In the genomic region with DNA sequence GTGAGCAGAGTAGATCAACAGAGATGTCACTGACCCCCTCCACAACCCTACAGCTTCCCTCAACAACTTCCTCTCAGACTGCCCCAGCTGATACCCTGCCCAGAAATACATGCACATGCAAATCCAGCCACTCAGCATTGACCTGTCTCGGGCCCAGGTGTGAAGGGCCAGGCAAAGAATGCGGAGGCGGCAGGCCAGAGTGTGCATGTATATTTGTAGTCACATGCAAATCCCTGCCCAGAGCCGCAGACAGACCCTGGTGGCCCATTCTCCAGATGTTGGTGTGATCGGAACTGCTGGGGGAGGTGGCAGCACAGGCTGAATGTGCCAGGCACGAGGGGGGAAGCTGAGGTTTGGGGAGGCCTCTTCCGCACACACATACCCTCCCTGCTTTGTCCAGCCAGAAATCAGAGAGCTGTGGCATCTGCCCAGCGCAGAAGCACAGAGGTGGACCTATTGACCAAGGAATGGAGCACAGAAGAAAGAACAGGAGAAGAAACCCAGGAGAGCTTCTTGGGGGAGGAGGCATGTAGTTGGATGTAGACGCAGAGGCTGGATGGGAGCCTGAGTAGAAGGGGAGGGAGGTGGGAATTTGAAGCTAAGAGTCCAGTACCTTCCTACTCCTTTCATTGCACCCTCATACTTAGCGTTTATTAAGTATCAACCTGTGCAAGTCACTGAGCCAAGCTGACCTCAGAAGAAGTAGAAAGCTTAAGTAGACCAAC, we compare ENCODE assay signal across 11 cellular contexts. TPM values are rescaled to one million over a fixed set of nuclear protein-coding genes. Genes with fewer than 3 reads are reported as not detected.
DNase-seq lines count a peak whose midpoint lies in the region; ATAC-seq and TF ChIP-seq lines count a peak whose summit lies in the region.
"Had no signal": no experiment of that assay in that cellular context is flagged by ENCODE, and none has a peak within 500 bp of the region (broad histone marks: within the 10 kb centered on the region; RNA-seq: fewer than 3 reads in every experiment).

No MANE protein-coding gene starts in this region.

- no peaks in the 10 kb centered on the region for H3K36me3 ChIP-seq in transverse colon

- peak overlapping the region in 1 of 4 donors; percentile 37 for H3K27ac ChIP-seq in transverse colon

- intact Hi-C loops in transverse colon (cut with DNase I; ENCODE audit: low total_unique reads), result no loop called here

- 75 to 83% methylated on average over 1 to 10 of the region's 10 CpGs for WGBS in transverse colon (ENCODE audit: low coverage in 1 of 2), 2 donors

- ATAC-seq in GM19035 (IDR thresholded peaks at IDR 0.05; ENCODE audit: unreplicated experiment), result peak; percentile 84
- peak; percentile 56 for ATAC-seq in GM21825 (IDR thresholded peaks at IDR 0.05; ENCODE audit: unreplicated experiment)
- ATAC-seq in HG03439 (IDR thresholded peaks at IDR 0.05; ENCODE audit: unreplicated experiment), result peak; percentile 71
- no peak for ATAC-seq in HG03095 (IDR thresholded peaks at IDR 0.05; ENCODE audit: unreplicated experiment)

- no peak overlapping the region for H3K4me3 ChIP-seq in transverse colon

- H3K27me3 ChIP-seq in transverse colon, result no peaks in the 10 kb centered on the region

- no peaks in the 10 kb centered on the region for H3K9me3 ChIP-seq in transverse colon

- no peak for TF ChIP-seq EP300 in transverse colon (IDR thresholded peaks at IDR 0.05; ENCODE audit: low read depth)

- in situ Hi-C loops in transverse colon (cut with MboI; ENCODE audit: low pct_ligation_motif_present in 1 of 4, low pct_unique_long_range_greater_than_20kb in 1 of 4, low sequenced_read_pairs in 3 of 4), result no loop called here

- no peak for TF ChIP-seq POLR2A in transverse colon (IDR thresholded peaks at IDR 0.05)

- no peak for TF ChIP-seq CTCF in transverse colon (IDR thresholded peaks at IDR 0.05)

- no peaks in the 10 kb centered on the region for H3K4me1 ChIP-seq in transverse colon

- DNase-seq in transverse colon, result peak; percentile 69
- DNase-seq in nucleus accumbens (lab: John Stamatoyannopoulos, UW), result no peak
- DNase-seq in NCI-H1417 treated with DMSO at 0.1 percent for 48 hours (lab: John Stamatoyannopoulos, UW), result no peak
- DNase-seq: anterior cingulate cortex, MM.1S, NCI-H69 had no signal

RNA-seq across cellular contexts. Expression of gene MEF2B, which starts 14.4 kb away (rescaled TPM):
- under 1 TPM in 1 of 4 donors, not detected in 3; 0.95 TPM for total RNA-seq in transverse colon
- total RNA-seq: skeletal muscle tissue had no signal

RNA-seq across cellular contexts. Expression of gene TMEM161A, which starts 17.4 kb away (rescaled TPM):
- 10 to 100 TPM; 16.9 to 41.9 (median 18.5) TPM for total RNA-seq in transverse colon

RNA-seq across cellular contexts. Expression of gene BORCS8, which starts 36.3 kb away (rescaled TPM):
- total RNA-seq in transverse colon, result 100 to 1,000 TPM in 1 of 4 donors, 10 to 100 TPM in 3; 13.0 to 132 (median 26.6) TPM

RNA-seq across cellular contexts. Expression of gene RFXANK, which starts 36.4 kb away (rescaled TPM):
- 10 to 100 TPM; 35.9 to 51.1 (median 48.6) TPM for total RNA-seq in transverse colon

RNA-seq across cellular contexts. Expression of gene NR2C2AP, which starts 47.6 kb away (rescaled TPM):
- 10 to 100 TPM in 1 of 4 donors, 1 to 10 TPM in 3; 2.2 to 12.3 (median 6.4) TPM for total RNA-seq in transverse colon
